1 cellular context compared by ENCODE assay signal in the genomic region with DNA sequence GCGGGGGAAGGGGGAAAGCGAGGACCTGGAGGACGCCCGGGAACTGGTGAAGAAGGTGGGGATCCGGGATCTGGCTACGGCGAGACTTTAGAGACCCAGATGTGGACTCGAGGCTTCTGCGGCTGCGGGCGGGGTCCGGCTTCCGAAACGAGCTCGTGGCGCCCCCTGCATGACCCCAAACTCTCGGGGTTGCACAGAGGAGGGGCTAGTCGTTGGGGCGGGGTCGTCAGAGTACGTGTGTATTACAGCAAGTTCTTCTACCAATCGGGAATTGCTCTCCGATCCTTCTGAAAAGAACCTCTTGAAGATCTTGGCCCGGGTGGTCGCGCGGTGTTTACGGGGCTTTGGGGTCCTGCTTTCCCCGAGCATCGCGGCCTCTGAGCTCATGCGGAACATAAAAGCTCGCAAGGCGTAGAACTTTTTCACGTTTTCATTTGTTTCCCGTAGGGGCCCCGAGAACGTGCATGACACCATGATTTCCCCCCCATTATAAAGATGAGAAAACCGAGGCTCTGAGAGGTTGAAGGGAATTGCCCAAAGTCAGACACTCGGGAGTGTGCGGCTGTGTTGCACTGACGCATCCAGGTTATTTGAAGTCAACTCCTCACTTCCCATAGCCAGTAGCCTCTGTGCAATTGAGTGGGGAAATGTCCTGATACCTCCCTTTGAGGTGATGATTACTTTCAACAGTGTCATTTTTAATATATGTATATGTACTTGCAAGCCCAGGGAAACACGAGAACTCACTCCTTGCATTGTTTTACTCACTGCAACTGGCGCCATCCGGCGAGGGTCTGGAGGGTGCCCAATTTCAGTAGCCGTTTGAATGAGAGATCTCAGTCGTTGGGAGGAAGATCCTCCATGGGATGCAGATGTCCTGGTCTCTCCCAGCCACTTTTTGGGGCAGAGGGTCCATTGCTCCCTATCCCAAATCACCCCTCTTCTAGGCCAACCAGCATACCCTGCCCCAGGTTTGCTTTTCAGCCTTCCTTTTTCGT.
TF ChIP-seq lines count a peak whose summit lies in the region.

A gene (minus strand): TSS at position 149 of the 998 bp plus-strand sequence. CDS start 512 bp downstream, outside the sequence.

TF ChIP-seq in IMR-90, 13 proteins besides CTCF, POLR2A, EP300 and RAD21 (continued from another document):
- TF ChIP-seq, protein P1, sequence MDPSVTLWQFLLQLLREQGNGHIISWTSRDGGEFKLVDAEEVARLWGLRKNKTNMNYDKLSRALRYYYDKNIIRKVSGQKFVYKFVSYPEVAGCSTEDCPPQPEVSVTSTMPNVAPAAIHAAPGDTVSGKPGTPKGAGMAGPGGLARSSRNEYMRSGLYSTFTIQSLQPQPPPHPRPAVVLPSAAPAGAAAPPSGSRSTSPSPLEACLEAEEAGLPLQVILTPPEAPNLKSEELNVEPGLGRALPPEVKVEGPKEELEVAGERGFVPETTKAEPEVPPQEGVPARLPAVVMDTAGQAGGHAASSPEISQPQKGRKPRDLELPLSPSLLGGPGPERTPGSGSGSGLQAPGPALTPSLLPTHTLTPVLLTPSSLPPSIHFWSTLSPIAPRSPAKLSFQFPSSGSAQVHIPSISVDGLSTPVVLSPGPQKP (IDR thresholded peaks at IDR 0.05; ENCODE audit: borderline replicate concordance, low read depth, low read length), result no peak
- TF ChIP-seq CEBPB (IDR thresholded peaks at IDR 0.05; ENCODE audit: low read depth, low read length) (no peak), RFX5 (IDR thresholded peaks at IDR 0.05; ENCODE audit: low read depth, low read length) (no peak), MXI1 (IDR thresholded peaks at IDR 0.05; ENCODE audit: borderline replicate concordance, low read depth, low read length) (no peak), MAZ (IDR thresholded peaks at IDR 0.05; ENCODE audit: borderline replicate concordance, low read depth, low read length) (no peak)
